8 cellular contexts compared by ENCODE assay signal in genomic region chr10:110918269-110918632, GRCh38. TPM values are rescaled to one million over a fixed set of nuclear protein-coding genes. Genes with fewer than 3 reads are reported as not detected.
DNase-seq lines count a peak whose midpoint lies in the region; TF ChIP-seq lines count a peak whose summit lies in the region.

No MANE protein-coding gene starts in this region.

- H3K36me3 ChIP-seq in Karpas-422 (ENCODE audit: insufficient read depth, low read length) (no peaks in the 10 kb centered on the region), endocrine pancreas (ENCODE audit: control insufficient read depth, insufficient read depth, low read length) (no peaks in the 10 kb centered on the region)

- H3K27me3 ChIP-seq in Karpas-422 (ENCODE audit: low read length): no peaks in the 10 kb centered on the region
- no peaks in the 10 kb centered on the region for H3K27me3 ChIP-seq in endocrine pancreas (ENCODE audit: control insufficient read depth, insufficient read depth, low read length)

- 0 out of 2 replicates have a peak overlapping the region, but pooled peaks have one; percentile 27 for H3K27ac ChIP-seq in Karpas-422 (ENCODE audit: low read length)

- peak overlapping the region; percentile 99 for H3K4me3 Mint-ChIP-seq in mesothelial cell of epicardium

- H3K4me3 ChIP-seq in Karpas-422 (ENCODE audit: low read length) (peak overlapping the region; percentile 90), WI38 (ENCODE audit: low read depth, low read length) (peak overlapping the region; percentile 84), endocrine pancreas (ENCODE audit: control insufficient read depth, insufficient read depth, low read length) (peak overlapping the region; percentile 98)

- no peaks in the 10 kb centered on the region for H3K36me3 Mint-ChIP-seq in mesothelial cell of epicardium

- peaks cover 16% of the 10 kb centered on the region for H3K79me2 ChIP-seq in Karpas-422 (ENCODE audit: low read length)

- H3K4me1 Mint-ChIP-seq in mesothelial cell of epicardium: peaks cover 34% of the 10 kb centered on the region

- H3K27me3 Mint-ChIP-seq in mesothelial cell of epicardium (ENCODE audit: low read depth): no peaks in the 10 kb centered on the region

- peak; percentile 74 for DNase-seq in COR-L47 (lab: John Stamatoyannopoulos, UW)
- DNase-seq in Karpas-422: no peak
- DNase-seq in mesothelial cell of epicardium (ENCODE audit: low spot score in 2 of 2, unreplicated experiment in 2 of 2): peak; percentile 82 to 92
- DNase-seq in stimulated activated naive CD4-positive, alpha-beta T cell (lab: John Stamatoyannopoulos, UW): peak in 5 of 6 experiments; percentile 41 to 82 (median 68)
- DNase-seq in OCI-M1 (lab: John Stamatoyannopoulos, UW): no peak
- DNase-seq in GM20000 (ENCODE audit: low spot score): no peak

- H3K9me2 ChIP-seq in Karpas-422 (replicated peaks; ENCODE audit: insufficient read depth, low read length): no peaks in the 10 kb centered on the region

- peaks cover 28% of the 10 kb centered on the region for H3K4me1 ChIP-seq in Karpas-422 (ENCODE audit: low read length)
- peaks cover 18% of the 10 kb centered on the region for H3K4me1 ChIP-seq in endocrine pancreas (ENCODE audit: control insufficient read depth, insufficient read depth, low read length)

- peak overlapping the region; percentile 98 for H2AFZ ChIP-seq in Karpas-422 (ENCODE audit: low read length)

- H3K9ac ChIP-seq in Karpas-422 (ENCODE audit: low read length) (peak overlapping the region; percentile 92), endocrine pancreas (ENCODE audit: control insufficient read depth, insufficient read depth, low read length) (peak overlapping the region; percentile 98)

- H3K9me3 ChIP-seq in Karpas-422 (ENCODE audit: low read length) (no peaks in the 10 kb centered on the region), endocrine pancreas (ENCODE audit: control insufficient read depth, low read length) (no peaks in the 10 kb centered on the region)

- H3K4me2 ChIP-seq in Karpas-422 (ENCODE audit: low read depth, low read length, poor library complexity, severe bottlenecking): peak overlapping the region; percentile 88

- peaks cover 20% of the 10 kb centered on the region for H4K20me1 ChIP-seq in Karpas-422 (ENCODE audit: insufficient read depth, low read depth, low read length)

- TF ChIP-seq CTCF in WI38 (IDR thresholded peaks at IDR 0.05; ENCODE audit: low read depth, low read length): no peak
- no peak for TF ChIP-seq CTCF in mesothelial cell of epicardium (IDR thresholded peaks at IDR 0.05; ENCODE audit: unreplicated experiment)
- TF ChIP-seq CTCF in GM20000 (IDR thresholded peaks at IDR 0.05; ENCODE audit: extremely low read depth, missing control alignments): no peak

- H3K9me3 Mint-ChIP-seq in mesothelial cell of epicardium: no peaks in the 10 kb centered on the region

- H3K27ac Mint-ChIP-seq in mesothelial cell of epicardium: peak overlapping the region; percentile 100

RNA-seq across cellular contexts. Expression of gene BBIP1, which starts 0.7 kb away (rescaled TPM):
- 6.3 and 53.8 TPM in 2 replicates for total RNA-seq in Karpas-422 (2014; rRNA removed; shearing (Covaris generic); ENCODE audit: low replicate concordance)
- total RNA-seq in mesothelial cell of epicardium: 16.3 to 18.6 TPM (median 16.5 TPM) in 3 replicates

RNA-seq across cellular contexts. Expression of gene SHOC2, which starts 1.2 kb away (rescaled TPM):
- 10.4 and 30.8 TPM in 2 replicates for total RNA-seq in Karpas-422 (2014; rRNA removed; shearing (Covaris generic); ENCODE audit: low replicate concordance)
- 40.4 to 43.2 TPM (median 41.0 TPM) in 3 replicates for total RNA-seq in mesothelial cell of epicardium

RNA-seq across cellular contexts. Expression of gene PDCD4, which starts 46.5 kb away (rescaled TPM):
- 40.0 and 77.4 TPM in 2 replicates for total RNA-seq in Karpas-422 (2014; rRNA removed; shearing (Covaris generic); ENCODE audit: low replicate concordance)
- total RNA-seq in mesothelial cell of epicardium: 142 to 157 TPM (median 145 TPM) in 3 replicates

Comparison
In these comparisons a context has a peak if more than half of its experiments do, and no peak if none do; other contexts are left out.
1. DNase-seq: peak in COR-L47 (single experiment), mesothelial cell of epicardium (2 of 2) and stimulated activated naive CD4-positive, alpha-beta T cell (5 of 6); none in Karpas-422 (single experiment), OCI-M1 (single experiment) and GM20000 (single experiment).
2. Peak in every context shown above with its lines, with median percentiles within 50 percentile points of each other: H3K4me3 ChIP-seq.